8 cellular contexts compared by ENCODE assay signal in genomic region chr22:46149998-46150549, GRCh38. TPM values are rescaled to one million over a fixed set of nuclear protein-coding genes. Genes with fewer than 3 reads are reported as not detected.
A peak's percentile ranks its signal among the peaks of the same experiment; 100 is the strongest.
DNase-seq lines count a peak whose midpoint lies in the region; ATAC-seq and TF ChIP-seq lines count a peak whose summit lies in the region.

Gene PPARA (plus strand): TSS chr22:46150526. CDS start chr22:46198384, 47,858 bp downstream.

- peaks cover 13% of the 10 kb centered on the region for H3K4me1 ChIP-seq in A673 (ENCODE audit: insufficient read depth, low read length, poor library complexity, severe bottlenecking)
- peaks cover 9% of the 10 kb centered on the region for H3K4me1 ChIP-seq in effector memory CD4-positive, alpha-beta T cell (ENCODE audit: control insufficient read depth, insufficient read depth, low read length, poor library complexity, severe bottlenecking)

- CTCF ChIA-PET in A673 (lab: Charles Lee) = interaction anchor here (0.6 kb wide), 1 partner anchor 218 kb away, joined by 9 read pairs; no protein-coding TSS in a partner anchor

- peaks cover 2% of the 10 kb centered on the region for H3K36me3 Mint-ChIP-seq in memory B cell

- H3K27me3 Mint-ChIP-seq in memory B cell = no peaks in the 10 kb centered on the region

- H3K4me3 ChIP-seq in A673 (ENCODE audit: low read depth, low read length, poor library complexity, severe bottlenecking) = peak within 1 kb of the TSS; percentile 79
- H3K4me3 ChIP-seq in effector memory CD4-positive, alpha-beta T cell (ENCODE audit: insufficient read depth, low read depth, low read length, poor library complexity, severe bottlenecking) = peak within 1 kb of the TSS; percentile 76

- BruUV-seq in A673 (replicated peaks; lab: Mats Ljungman, UMichigan) = no TSS peak

- no peak for TF ChIP-seq CTCF in A673 (conservative IDR thresholded peaks at IDR 0.05; ENCODE audit: low read depth, low read length)

- no peaks in the 10 kb centered on the region for H3K36me3 ChIP-seq in A673 (ENCODE audit: insufficient read depth, low read length, poor library complexity, severe bottlenecking)
- no peaks in the 10 kb centered on the region for H3K36me3 ChIP-seq in effector memory CD4-positive, alpha-beta T cell (ENCODE audit: control insufficient read depth, insufficient read depth, low read length)

- H3K27me3 ChIP-seq in A673 (replicated peaks; ENCODE audit: insufficient read depth, low read depth, low read length, poor library complexity) = peaks cover 14% of the 10 kb centered on the region
- H3K27me3 ChIP-seq in effector memory CD4-positive, alpha-beta T cell (replicated peaks; ENCODE audit: control insufficient read depth, insufficient read depth, low read length, poor library complexity, severe bottlenecking) = no peaks in the 10 kb centered on the region

- ATAC-seq in GM18517 (IDR thresholded peaks at IDR 0.05; ENCODE audit: unreplicated experiment) = peak; percentile 56
- peak; percentile 54 for ATAC-seq in HG03066 (IDR thresholded peaks at IDR 0.05; ENCODE audit: low read depth, unreplicated experiment)
- ATAC-seq in memory B cell (ENCODE audit: low read depth) = peak; percentile 74

- intact Hi-C loops in A673 (cut with micrococcal nuclease; ENCODE audit: unreplicated experiment) = no loop called here

- peak within 1 kb of the TSS; percentile 86 for H3K27ac Mint-ChIP-seq in memory B cell

- H3K4me3 Mint-ChIP-seq in memory B cell = peak within 1 kb of the TSS; percentile 94

- DNase-seq in A673 (ENCODE audit: low spot score) (peak; percentile 59), NCI-H748 treated with DMSO at 0.1 percent for 48 hours (lab: John Stamatoyannopoulos, UW) (peak; percentile 30), memory B cell (ENCODE audit: low spot score in 2 of 2) (peak; percentile 80 to 83)
- peak; percentile 59 to 71 (median 64) for DNase-seq in activated CD8-positive, alpha-beta memory T cell treated with anti-CD3 and anti-CD28 coated beads for 48 hours (ENCODE audit: low read depth in 2 of 3, low spot score in 2 of 3)
- DNase-seq in effector memory CD4-positive, alpha-beta T cell = peak; percentile 77 to 83 (median 80)
- peak; percentile 71 for DNase-seq in stimulated activated CD8-positive, alpha-beta memory T cell treated with anti-CD3 and anti-CD28 coated beads, Interleukin-12 subunit alpha, Interleukin-12 subunit beta, amount 100 ng/mL, for 1 hour (ENCODE audit: low read depth)

- POLR2A ChIA-PET in A673 (lab: Charles Lee; ENCODE audit: low non-redundant PET) = no interaction called here

- peak within 1 kb of the TSS; percentile 42 for H3K27ac ChIP-seq in A673 (ENCODE audit: low read depth, low read length, poor library complexity, severe bottlenecking)
- peak within 1 kb of the TSS; percentile 59 for H3K27ac ChIP-seq in effector memory CD4-positive, alpha-beta T cell (ENCODE audit: insufficient read depth, low read length, poor library complexity, severe bottlenecking)

- H3K9me3 Mint-ChIP-seq in memory B cell = no peaks in the 10 kb centered on the region

- peaks cover 16% of the 10 kb centered on the region for H3K4me1 Mint-ChIP-seq in memory B cell

- H3K9me3 ChIP-seq in A673 (ENCODE audit: low read depth, low read length, poor library complexity, severe bottlenecking) = no peaks in the 10 kb centered on the region
- no peaks in the 10 kb centered on the region for H3K9me3 ChIP-seq in effector memory CD4-positive, alpha-beta T cell (ENCODE audit: control insufficient read depth, low read length)

RNA-seq across cellular contexts. Expression of gene PPARA, which starts in this region (rescaled TPM):
- 2.0 and 4.0 TPM in 2 replicates for total RNA-seq in A673 (2021)

Comparison
In these comparisons a context has a peak if more than half of its experiments do, and no peak if none do; other contexts are left out.
1. Peak in every context shown above with its lines: DNase-seq, ATAC-seq, H3K4me3 ChIP-seq and H3K27ac ChIP-seq.
2. DNase-seq: peak in every context shown above with its lines; median percentile 82 in memory B cell; 80 in effector memory CD4-positive, alpha-beta T cell; 71 in stimulated activated CD8-positive, alpha-beta memory T cell treated with anti-CD3 and anti-CD28 coated beads, Interleukin-12 subunit alpha, Interleukin-12 subunit beta, amount 100 ng/mL, for 1 hour; 64 in activated CD8-positive, alpha-beta memory T cell treated with anti-CD3 and anti-CD28 coated beads for 48 hours; 59 in A673; 30 in NCI-H748 treated with DMSO at 0.1 percent for 48 hours.